8 cellular contexts compared by ENCODE assay signal in genomic region chr14:61322011-61322798, GRCh38. TPM values are rescaled to one million over a fixed set of nuclear protein-coding genes. Genes with fewer than 3 reads are reported as not detected.
DNase-seq lines count a peak whose midpoint lies in the region; ATAC-seq and FAIRE-seq lines count a peak whose summit lies in the region.

No MANE protein-coding gene starts in this region.

- peak overlapping the region; percentile 92 for H3K4me3 Mint-ChIP-seq in activated T-helper 17 cell treated with anti-CD3 and anti-CD28 coated beads, Interleukin-2, amount 50 U/mL, for 72 hours

- H3K36me3 Mint-ChIP-seq in activated T-helper 17 cell treated with anti-CD3 and anti-CD28 coated beads, Interleukin-2, amount 50 U/mL, for 72 hours (ENCODE audit: low read depth) = peaks cover 49% of the 10 kb centered on the region

- no peak overlapping the region for H3K27ac ChIP-seq in rectal smooth muscle tissue (ENCODE audit: low read depth, low read length)

- H3K9me3 Mint-ChIP-seq in activated T-helper 17 cell treated with anti-CD3 and anti-CD28 coated beads, Interleukin-2, amount 50 U/mL, for 72 hours = no peaks in the 10 kb centered on the region

- DNase-seq in D341Med (ENCODE audit: low spot score) = peak; percentile 37
- peak; percentile 64 for DNase-seq in Right ventricle myocardium superior
- DNase-seq in epidermal melanocyte (ENCODE audit: insufficient read length, low spot score) = no peak
- no peak for DNase-seq in amniotic stem cell (lab: John Stamatoyannopoulos, UW)
- DNase-seq in frontal cortex (ENCODE audit: low spot score in 2 of 2) = no peak

- intact Hi-C loops in Right ventricle myocardium superior (cut with DNase I) = loop anchor here (10.0 kb wide), 1 partner anchor 93 kb away; no protein-coding TSS in a partner anchor

- H3K4me3 ChIP-seq in rectal smooth muscle tissue (ENCODE audit: low read length) = peak overlapping the region; percentile 54

- peak overlapping the region; percentile 90 for H3K27ac Mint-ChIP-seq in activated T-helper 17 cell treated with anti-CD3 and anti-CD28 coated beads, Interleukin-2, amount 50 U/mL, for 72 hours

- peaks cover 20% of the 10 kb centered on the region for H3K4me1 Mint-ChIP-seq in activated T-helper 17 cell treated with anti-CD3 and anti-CD28 coated beads, Interleukin-2, amount 50 U/mL, for 72 hours

- no peak for FAIRE-seq in frontal cortex (lab: Jason Lieb, UNC)

- H3K27me3 Mint-ChIP-seq in activated T-helper 17 cell treated with anti-CD3 and anti-CD28 coated beads, Interleukin-2, amount 50 U/mL, for 72 hours = no peaks in the 10 kb centered on the region

- peaks cover 5% of the 10 kb centered on the region for H3K27me3 ChIP-seq in rectal smooth muscle tissue (ENCODE audit: control insufficient read depth, insufficient read depth, low read length)

- no peaks in the 10 kb centered on the region for H3K36me3 ChIP-seq in rectal smooth muscle tissue (ENCODE audit: control insufficient read depth, insufficient read depth, low read length)

- no peak overlapping the region for H3K9ac ChIP-seq in rectal smooth muscle tissue (ENCODE audit: low read length)

- ATAC-seq in HG03066 (IDR thresholded peaks at IDR 0.05; ENCODE audit: low read depth, unreplicated experiment) (peak; percentile 22), Right ventricle myocardium superior (ENCODE audit: poor library complexity) (peak; percentile 16)
- peak; percentile 13 for ATAC-seq in activated T-helper 17 cell treated with anti-CD3 and anti-CD28 coated beads, Interleukin-2, amount 50 U/mL, for 72 hours (replicated peaks)

- H3K4me1 ChIP-seq in rectal smooth muscle tissue (ENCODE audit: control insufficient read depth, insufficient read depth, low read length) = no peaks in the 10 kb centered on the region

RNA-seq across cellular contexts. Expression of gene PRKCH, which starts 0.8 kb away (rescaled TPM):
- 100 to 1,000 TPM; 127 to 148 TPM for total RNA-seq in activated T-helper 17 cell treated with anti-CD3 and anti-CD28 coated beads, Interleukin-2, amount 50 U/mL, for 72 hours
- total RNA-seq in Right ventricle myocardium superior = 14.5 TPM
- 21.6 TPM for total RNA-seq in frontal cortex

RNA-seq across cellular contexts. Expression of gene TMEM30B, which starts 41.1 kb away (rescaled TPM):
- 1 to 10 TPM in 1 of 2 donors, under 1 TPM in 1; 0.77 to 1.0 TPM for total RNA-seq in activated T-helper 17 cell treated with anti-CD3 and anti-CD28 coated beads, Interleukin-2, amount 50 U/mL, for 72 hours
- total RNA-seq in Right ventricle myocardium superior (0.27 TPM), frontal cortex (under 0.01 TPM)

Comparison
In these comparisons a context has a peak if more than half of its experiments do, and no peak if none do; other contexts are left out.
1. DNase-seq: peak in D341Med (single experiment) and Right ventricle myocardium superior (single experiment); none in epidermal melanocyte (single experiment), amniotic stem cell (single experiment) and frontal cortex (0 of 2).
2. Peak in every context shown above with its lines, with median percentiles within 50 percentile points of each other: ATAC-seq.